8 cellular contexts compared by ENCODE assay signal in genomic region chr12:79555006-79555925, GRCh38.
DNase-seq lines count a peak whose midpoint lies in the region; ATAC-seq and TF ChIP-seq lines count a peak whose summit lies in the region.

No MANE protein-coding gene starts in this region.

- intact Hi-C loops in mammary epithelial cell (cut with micrococcal nuclease), result loop anchor here (1.0 to 2.0 kb wide), 2 partner anchors 183 to 632 kb away; no protein-coding TSS in a partner anchor
- intact Hi-C loops in CD8-positive, alpha-beta T cell (cut with DNase I, micrococcal nuclease), result loop anchor here (2.0 to 5.0 kb wide), 2 partner anchors 634 to 712 kb away; no protein-coding TSS in a partner anchor

- no peaks in the 10 kb centered on the region for H3K36me3 Mint-ChIP-seq in CD8-positive, alpha-beta T cell

- 83% methylated on average over 4 of the region's 4 CpGs for WGBS in mammary epithelial cell (ENCODE audit: low coverage, missing lambda C conversion rate)

- H3K4me3 Mint-ChIP-seq in CD8-positive, alpha-beta T cell, result no peak overlapping the region

- dilution Hi-C loops in mammary epithelial cell (cut with HindIII; ENCODE audit: low sequenced_read_pairs), result no loop called here

- H3K4me3 ChIP-seq in mammary epithelial cell (replicated peaks in 1 of 3; ENCODE audit: insufficient read depth in 1 of 3, low read depth in 2 of 3, low read length in 3 of 3), result no peak overlapping the region
- no peak overlapping the region for H3K4me3 ChIP-seq in CD8-positive, alpha-beta T cell (ENCODE audit: low read depth, low read length)

- H3K27ac Mint-ChIP-seq in CD8-positive, alpha-beta T cell, result no peak overlapping the region

- POLR2A ChIA-PET in CD8-positive, alpha-beta T cell (lab: Charles Lee), result no interaction called here

- no peak for ATAC-seq in CD8-positive, alpha-beta T cell

- no peak overlapping the region for H3K27ac ChIP-seq in mammary epithelial cell (ENCODE audit: insufficient read depth, low read depth, low read length)
- no peak overlapping the region for H3K27ac ChIP-seq in CD8-positive, alpha-beta T cell (ENCODE audit: low read depth, low read length)

- peak; percentile 44 to 65 for TF ChIP-seq CTCF in mammary epithelial cell (conservative IDR thresholded peaks at IDR 0.05 in 1 of 2, IDR thresholded peaks at IDR 0.05 in 1 of 2; ENCODE audit: extremely low read depth in 1 of 2, insufficient read depth in 1 of 2, low read depth in 1 of 2, low read length in 2 of 2)
- no peak for TF ChIP-seq CTCF in CD8-positive, alpha-beta T cell (IDR thresholded peaks at IDR 0.05)

- H3K27me3 Mint-ChIP-seq in CD8-positive, alpha-beta T cell (ENCODE audit: low read depth), result no peaks in the 10 kb centered on the region

- no peaks in the 10 kb centered on the region for H3K4me1 ChIP-seq in mammary epithelial cell (ENCODE audit: insufficient read depth, low read length)
- no peaks in the 10 kb centered on the region for H3K4me1 ChIP-seq in CD8-positive, alpha-beta T cell (ENCODE audit: insufficient read depth, low read length)

- H3K4me1 Mint-ChIP-seq in CD8-positive, alpha-beta T cell (ENCODE audit: low read depth), result no peaks in the 10 kb centered on the region

- H3K27me3 ChIP-seq in mammary epithelial cell (ENCODE audit: insufficient read depth, low read length), result no peaks in the 10 kb centered on the region
- H3K27me3 ChIP-seq in CD8-positive, alpha-beta T cell (ENCODE audit: insufficient read depth, low read length), result no peaks in the 10 kb centered on the region

- in situ Hi-C loops in mammary epithelial cell (cut with MboI; ENCODE audit: low sequenced_read_pairs in 2 of 2), result loop anchor here (10.0 kb wide), 1 partner anchor 180 kb away; no protein-coding TSS in a partner anchor

- no peaks in the 10 kb centered on the region for H4K20me1 ChIP-seq in mammary epithelial cell (ENCODE audit: insufficient read depth, low read length)

- H3K9ac ChIP-seq in mammary epithelial cell (ENCODE audit: insufficient read depth, low read length), result no peak overlapping the region

- BruUV-seq in mammary epithelial cell (replicated peaks; lab: Mats Ljungman, UMichigan), result no TSS peak

- H3K9me3 ChIP-seq in mammary epithelial cell (replicated peaks; ENCODE audit: insufficient read depth, low read length), result peaks cover 7% of the 10 kb centered on the region
- H3K9me3 ChIP-seq in CD8-positive, alpha-beta T cell (ENCODE audit: low read length), result no peaks in the 10 kb centered on the region

- no peaks in the 10 kb centered on the region for H3K36me3 ChIP-seq in mammary epithelial cell (ENCODE audit: insufficient read depth, low read length)
- H3K36me3 ChIP-seq in CD8-positive, alpha-beta T cell (ENCODE audit: insufficient read depth, low read length), result no peaks in the 10 kb centered on the region

- H3K79me2 ChIP-seq in mammary epithelial cell (ENCODE audit: insufficient read depth, low read length), result no peaks in the 10 kb centered on the region

- no peak overlapping the region for H2AFZ ChIP-seq in mammary epithelial cell (ENCODE audit: low read depth, low read length)

- H3K9me3 Mint-ChIP-seq in CD8-positive, alpha-beta T cell, result no peaks in the 10 kb centered on the region

- H3K4me2 ChIP-seq in mammary epithelial cell (ENCODE audit: insufficient read depth, low read depth, low read length), result no peak overlapping the region

- CTCF ChIA-PET in mammary epithelial cell (lab: Charles Lee; ENCODE audit: low non-redundant PET), result no interaction called here
- CTCF ChIA-PET in CD8-positive, alpha-beta T cell (lab: Charles Lee), result no interaction called here

- DNase-seq in NCI-H2107 treated with DMSO at 0.1 percent for 48 hours (lab: John Stamatoyannopoulos, UW; ENCODE audit: unreplicated experiment), result peak; percentile 50
- DNase-seq in NCI-H2107 (lab: John Stamatoyannopoulos, UW), result no peak
- DNase-seq in NCI-H1105 (lab: John Stamatoyannopoulos, UW), result peak; percentile 31
- peak; percentile 28 for DNase-seq in mammary epithelial cell
- DNase-seq in medulla oblongata (ENCODE audit: extremely low spot score), result peak; percentile 36
- no peak for DNase-seq in occipital lobe (lab: John Stamatoyannopoulos, UW)
- no peak for DNase-seq in NCI-H510A treated with DMSO at 0.1 percent for 48 hours (lab: John Stamatoyannopoulos, UW)
- no peak for DNase-seq in CD8-positive, alpha-beta T cell

Comparison
In these comparisons a context has a peak if more than half of its experiments do, and no peak if none do; other contexts are left out.
1. DNase-seq: peak in NCI-H2107 treated with DMSO at 0.1 percent for 48 hours (single experiment), NCI-H1105 (single experiment), mammary epithelial cell (single experiment) and medulla oblongata (single experiment); none in NCI-H2107 (single experiment), occipital lobe (single experiment), NCI-H510A treated with DMSO at 0.1 percent for 48 hours (single experiment) and CD8-positive, alpha-beta T cell (0 of 7).